Comparison of ENCODE assay signal across 17 cellular contexts in the genomic region with DNA sequence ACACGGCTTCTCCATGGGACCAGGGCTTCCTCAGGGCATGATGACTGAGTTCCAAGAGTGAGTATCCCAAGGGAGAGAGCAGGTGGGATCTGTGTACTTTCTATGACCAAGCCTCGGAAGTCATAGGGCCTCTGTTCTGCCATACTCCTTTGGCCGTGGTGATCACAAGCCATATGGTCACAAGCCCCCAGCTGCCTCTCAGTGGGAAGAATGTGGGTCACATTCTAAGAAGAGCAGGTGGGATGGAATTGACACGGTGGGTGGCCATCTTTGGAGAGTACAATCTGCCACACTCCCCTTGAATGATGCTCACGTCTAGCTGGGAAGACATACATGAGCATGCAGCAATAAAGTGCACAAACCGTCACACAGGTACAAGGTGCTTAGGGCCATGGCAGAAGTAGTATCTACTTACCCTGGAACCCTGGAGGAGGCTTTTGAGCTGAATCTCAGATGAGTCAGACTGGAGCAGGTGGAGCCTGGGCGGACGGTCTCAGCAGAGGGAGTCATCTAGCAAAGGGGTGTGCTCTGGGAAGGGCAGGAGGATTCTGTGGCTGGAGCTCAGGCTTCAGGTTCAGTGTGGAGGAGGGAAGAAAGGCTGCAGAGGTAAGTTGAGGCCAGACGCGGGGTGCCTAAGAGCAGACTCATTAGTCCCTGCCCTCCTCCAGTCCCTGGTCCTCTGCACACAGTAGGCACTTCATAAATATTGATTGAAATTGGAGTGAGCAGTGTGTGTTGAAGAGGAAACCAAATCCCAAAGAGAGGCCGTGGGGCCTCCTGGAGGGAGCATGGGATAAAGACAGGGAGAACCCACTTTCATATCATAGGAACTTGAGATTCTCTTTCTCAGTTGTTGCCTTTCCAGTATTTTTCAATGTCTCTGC. TPM values are rescaled to one million over a fixed set of nuclear protein-coding genes. Genes with fewer than 3 reads are reported as not detected.
A peak's percentile ranks its signal among the peaks of the same experiment; 100 is the strongest.
DNase-seq lines count a peak whose midpoint lies in the region; ATAC-seq, FAIRE-seq and TF ChIP-seq lines count a peak whose summit lies in the region.
"Had no signal": no experiment of that assay in that cellular context is flagged by ENCODE, and none has a peak within 500 bp of the region (broad histone marks: within the 10 kb centered on the region; RNA-seq: fewer than 3 reads in every experiment).

No MANE protein-coding gene starts in this region.

- POLR2A ChIA-PET in K562 (lab: Yijun Ruan, JAX), result interaction anchor here (1.6 to 3.1 kb wide), 3 partner anchors 9 to 44 kb away, joined by 8 to 9 read pairs (median 9); no protein-coding TSS in a partner anchor

- H2AFZ ChIP-seq in K562 (ENCODE audit: low read depth, low read length), result no peak overlapping the region

- TF ChIP-seq CTCF in K562 (IDR thresholded peaks at IDR 0.05 in 2 of 3, conservative IDR thresholded peaks at IDR 0.05 in 1 of 3; ENCODE audit: insufficient read depth in 2 of 3, low read depth in 1 of 3, low read length in 3 of 3) (no peak), right atrium auricular region (IDR thresholded peaks at IDR 0.05) (no peak), GM20000 (IDR thresholded peaks at IDR 0.05; ENCODE audit: extremely low read depth, missing control alignments) (no peak)

- H3K4me3 ChIP-seq in K562 (no peak overlapping the region), right atrium auricular region (no peak overlapping the region)
- H3K4me3 ChIP-seq: BLaER1, ovary, stomach, vagina had no signal

- H3K36me3 ChIP-seq in K562 (ENCODE audit: control insufficient read depth, insufficient read depth, low read length), result no peaks in the 10 kb centered on the region
- H3K36me3 ChIP-seq in right atrium auricular region, result no peaks in the 10 kb centered on the region
- H3K36me3 ChIP-seq: ovary, vagina had no signal

- TF ChIP-seq POLR2A in K562 (conservative IDR thresholded peaks at IDR 0.05), result no peak

- peaks cover 22% of the 10 kb centered on the region for H4K20me1 ChIP-seq in K562 (replicated peaks; ENCODE audit: control insufficient read depth, insufficient read depth, low read length)

- H3K27me3 ChIP-seq in K562 (ENCODE audit: control insufficient read depth in 2 of 2, insufficient read depth in 2 of 2, low read length in 2 of 2) (peaks cover 3 to 37% of the 10 kb centered on the region in 2 experiments; a peak in 4 of 5 replicates), right atrium auricular region (no peaks in the 10 kb centered on the region)
- H3K27me3 ChIP-seq: BLaER1, ovary, vagina had no signal

- WGBS in K562 (ENCODE audit: insufficient coverage, low coverage, missing lambda C conversion rate), result 7% methylated on average over 11 of the region's 11 CpGs

- no TSS peak for BruUV-seq in K562 (replicated peaks; lab: Mats Ljungman, UMichigan)

- H3K9me1 ChIP-seq in K562 (ENCODE audit: control insufficient read depth, insufficient read depth, low read length), result no peaks in the 10 kb centered on the region

- DNase-seq in G401 (ENCODE audit: low spot score) (peak; percentile 78), M059J (ENCODE audit: low read depth) (peak; percentile 63), K562 (ENCODE audit: extremely low read depth in 1 of 4, low spot score in 3 of 4) (no peak), myocyte (ENCODE audit: low read depth) (peak; percentile 61), right atrium auricular region (ENCODE audit: low spot score) (no peak), GM20000 (ENCODE audit: low spot score) (no peak)
- no peak for DNase-seq in activated naive CD4-positive, alpha-beta T cell treated with Interleukin-2 at 50 U/mL for 16 hours
- DNase-seq: activated CD4-positive, alpha-beta T cell treated with anti-CD3 and anti-CD28 coated beads, Interleukin-2, amount 10 ng/mL, durations not matched to agents 7 days and 5 days; left cardiac atrium; NCI-H187 treated with DMSO at 0.1 percent for 48 hours; NCI-H748 treated with DMSO at 0.1 percent for 48 hours; ovary; RPMI8226; stomach had no signal

- TF ChIP-seq EP300 in K562 (IDR thresholded peaks at IDR 0.05; ENCODE audit: low read length), result no peak

- H3K4me2 ChIP-seq in K562 (ENCODE audit: insufficient read depth, low read length), result no peak overlapping the region
- H3K4me2 ChIP-seq: BLaER1 had no signal

- TF ChIP-seq RAD21 in K562 (CRISPR knock-in tag; conservative IDR thresholded peaks at IDR 0.05 in 1 of 2, IDR thresholded peaks at IDR 0.05 in 1 of 2), result no peak

- no peak overlapping the region for H3K9ac ChIP-seq in K562 (ENCODE audit: insufficient read depth in 1 of 2, low read depth in 2 of 2, low read length in 2 of 2)
- H3K9ac ChIP-seq: BLaER1 had no signal

- intact Hi-C loops in K562 (cut with micrococcal nuclease), result no loop called here

- CTCF ChIA-PET in K562 (lab: Yijun Ruan, JAX; ENCODE audit: low intra/inter-chr PET ratio), result interaction anchor here (0.5 kb wide), 1 partner anchor 1966 kb away, joined by 3 read pairs; no protein-coding TSS in a partner anchor

- in situ Hi-C loops in G401 (cut with HindIII; ENCODE audit: low sequenced_read_pairs) (no loop called here), K562 (cut with MboI) (no loop called here)

- no peak; the same call in 2 of the 3 replicates for ATAC-seq in K562

- H3K27ac ChIP-seq in K562 (ENCODE audit: extremely low read depth, low read depth, low read length) (no peak overlapping the region), right atrium auricular region (no peak overlapping the region)
- H3K27ac ChIP-seq: BLaER1, ovary, stomach, vagina had no signal

- H3K79me2 ChIP-seq in K562 (ENCODE audit: control insufficient read depth, insufficient read depth, low read length), result no peaks in the 10 kb centered on the region

- no peak for FAIRE-seq in K562 (lab: Jason Lieb, UNC)
- FAIRE-seq: endothelial cell of umbilical vein had no signal

- H3K9me3 ChIP-seq in K562 (replicated peaks; ENCODE audit: control insufficient read depth, insufficient read depth, low read depth, low read length), result no peaks in the 10 kb centered on the region
- no peaks in the 10 kb centered on the region for H3K9me3 ChIP-seq in right atrium auricular region
- H3K9me3 ChIP-seq: BLaER1, ovary, stomach, vagina had no signal

- no peaks in the 10 kb centered on the region for H3K4me1 ChIP-seq in K562 (replicated peaks in 1 of 2; ENCODE audit: control insufficient read depth in 2 of 2, insufficient read depth in 2 of 2, low read length in 2 of 2)
- peaks cover 0 to 15% of the 10 kb centered on the region in 2 donors for H3K4me1 ChIP-seq in right atrium auricular region

TF ChIP-seq in K562, 482 proteins besides CTCF, POLR2A, EP300 and RAD21 (continues in another document):
- TF ChIP-seq ZNF79 (CRISPR knock-in tag; IDR thresholded peaks at IDR 0.05; ENCODE audit: low read depth), result no peak
- peak; percentile 78 for TF ChIP-seq ZKSCAN1 (IDR thresholded peaks at IDR 0.05; ENCODE audit: low read depth, low read length)
- TF ChIP-seq ZNF76 (CRISPR knock-in tag; IDR thresholded peaks at IDR 0.05; ENCODE audit: borderline replicate concordance), result no peak

RNA-seq across cellular contexts. Expression of a gene that starts 26.6 kb away (rescaled TPM):
- total RNA-seq in G401 (2014; rRNA removed; shearing (Covaris generic)), result 30.6 and 41.7 TPM in 2 replicates
- 41.9 and 56.5 TPM in 2 replicates for total RNA-seq in M059J (2014; rRNA removed; shearing (Covaris generic))
- total RNA-seq in K562 (2011; cell fraction: chromatin; rRNA removed; ENCODE audit: low replicate concordance), result 156 and 170 TPM in 2 replicates
- total RNA-seq in K562 (2011; cell fraction: nucleolus; rRNA removed), result 93.8 and 102 TPM in 2 replicates
- total RNA-seq in K562 (2011; cell fraction: nucleoplasm; rRNA removed), result 157 and 232 TPM in 2 replicates
- total RNA-seq in K562 (2014; rRNA removed) (32.7 and 38.5 TPM in 2 replicates), K562 (2014; rRNA removed; fragmentation: Illumina TruSeq; extraction: Trizol) (41.0 and 41.1 TPM in 2 replicates), K562 (2015; rRNA removed; fragmentation: Illumina TruSeq; extraction: Trizol) (32.7 and 34.6 TPM in 2 replicates), K562 (2021) (48.6 and 54.3 TPM in 2 replicates), myocyte (41.2 and 45.2 TPM in 2 replicates), right atrium auricular region (10 to 100 TPM; 35.9 to 38.6 TPM)
- polyA plus RNA-seq in K562 (2011; rRNA removed) (95.3 and 96.3 TPM in 2 replicates), K562 (2014; fragmentation: Illumina TruSeq; extraction: Trizol) (41.0 and 43.9 TPM in 2 replicates), K562 (2014; fragmentation: Nextera tagmentation; extraction: Ambion mirVana) (10 to 100 TPM; 75.4 to 84.1 TPM), K562 (2014; rRNA removed) (45.2 and 48.9 TPM in 2 replicates)
- polyA plus RNA-seq in K562 (2011; cell fraction: cytosol; rRNA removed), result 56.4 and 69.6 TPM in 2 replicates
- polyA plus RNA-seq in K562 (2011; cell fraction: nucleus; rRNA removed), result 83.6 and 116 TPM in 2 replicates
- 35.3 and 36.2 TPM in 2 replicates for polyA plus RNA-seq in K562 (2012)
- polyA minus RNA-seq in K562 (2011; rRNA and poly(A)+ RNA removed), result 87.7 and 94.0 TPM in 2 replicates
- 21.9 and 32.0 TPM in 2 replicates for polyA minus RNA-seq in K562 (2011; cell fraction: cytosol; rRNA and poly(A)+ RNA removed)
- 59.9 and 98.9 TPM in 2 replicates for polyA minus RNA-seq in K562 (2011; cell fraction: nucleus; rRNA and poly(A)+ RNA removed)
- polyA plus RNA-seq in myocyte (2012), result 66.4 TPM

RNA-seq across cellular contexts. Expression of a gene that starts 29.5 kb away (rescaled TPM):
- 2.4 and 3.9 TPM in 2 replicates for total RNA-seq in G401 (2014; rRNA removed; shearing (Covaris generic))
- total RNA-seq in M059J (2014; rRNA removed; shearing (Covaris generic)), result not detected in 2 replicates
- total RNA-seq in K562 (2011; cell fraction: chromatin; rRNA removed; ENCODE audit: low replicate concordance), result not detected in 2 replicates
- total RNA-seq in K562 (2011; cell fraction: nucleolus; rRNA removed), result not detected in 2 replicates
- total RNA-seq in K562 (2011; cell fraction: nucleoplasm; rRNA removed), result not detected in 2 replicates
- not detected in 2 replicates for total RNA-seq in K562 (2014; rRNA removed)
- total RNA-seq in K562 (2014; rRNA removed; fragmentation: Illumina TruSeq; extraction: Trizol), result not detected in 2 replicates
- not detected in 2 replicates for total RNA-seq in K562 (2015; rRNA removed; fragmentation: Illumina TruSeq; extraction: Trizol)
- total RNA-seq in K562 (2021), result 0.16 TPM in 1 of 2 replicates, not detected in the other
- not detected in 2 replicates for polyA plus RNA-seq in K562 (2011; rRNA removed)
- 0.06 TPM in 1 of 2 replicates, not detected in the other for polyA plus RNA-seq in K562 (2011; cell fraction: cytosol; rRNA removed)
- polyA plus RNA-seq in K562 (2011; cell fraction: nucleus; rRNA removed), result not detected in 2 replicates
- not detected in 2 replicates for polyA plus RNA-seq in K562 (2012)
- not detected in 2 replicates for polyA plus RNA-seq in K562 (2014; fragmentation: Illumina TruSeq; extraction: Trizol)
- polyA plus RNA-seq in K562 (2014; fragmentation: Nextera tagmentation; extraction: Ambion mirVana), result not detected
- 0.20 TPM in 1 of 2 replicates, not detected in the other for polyA plus RNA-seq in K562 (2014; rRNA removed)
- not detected in 2 replicates for polyA minus RNA-seq in K562 (2011; rRNA and poly(A)+ RNA removed)
- polyA minus RNA-seq in K562 (2011; cell fraction: cytosol; rRNA and poly(A)+ RNA removed), result not detected in 2 replicates
- polyA minus RNA-seq in K562 (2011; cell fraction: nucleus; rRNA and poly(A)+ RNA removed), result not detected in 2 replicates
- 1.3 and 2.5 TPM in 2 replicates for total RNA-seq in myocyte
- not detected for polyA plus RNA-seq in myocyte (2012)
- not detected for total RNA-seq in right atrium auricular region
- total RNA-seq: activated CD4-positive, alpha-beta T cell treated with anti-CD3 and anti-CD28 coated beads, Interleukin-2, amount 10 ng/mL, durations not matched to agents 7 days and 5 days; endothelial cell of umbilical vein; left cardiac atrium; stomach had no signal
- polyA plus RNA-seq: ovary had no signal

Comparison
In these comparisons a context has a peak if more than half of its experiments do, and no peak if none do; other contexts are left out.
1. DNase-seq: peak in G401 (single experiment), M059J (single experiment) and myocyte (single experiment); none in K562 (0 of 4), right atrium auricular region (single experiment), GM20000 (single experiment) and activated naive CD4-positive, alpha-beta T cell treated with Interleukin-2 at 50 U/mL for 16 hours (single experiment).